8 cellular contexts compared by ENCODE assay signal in the genomic region with DNA sequence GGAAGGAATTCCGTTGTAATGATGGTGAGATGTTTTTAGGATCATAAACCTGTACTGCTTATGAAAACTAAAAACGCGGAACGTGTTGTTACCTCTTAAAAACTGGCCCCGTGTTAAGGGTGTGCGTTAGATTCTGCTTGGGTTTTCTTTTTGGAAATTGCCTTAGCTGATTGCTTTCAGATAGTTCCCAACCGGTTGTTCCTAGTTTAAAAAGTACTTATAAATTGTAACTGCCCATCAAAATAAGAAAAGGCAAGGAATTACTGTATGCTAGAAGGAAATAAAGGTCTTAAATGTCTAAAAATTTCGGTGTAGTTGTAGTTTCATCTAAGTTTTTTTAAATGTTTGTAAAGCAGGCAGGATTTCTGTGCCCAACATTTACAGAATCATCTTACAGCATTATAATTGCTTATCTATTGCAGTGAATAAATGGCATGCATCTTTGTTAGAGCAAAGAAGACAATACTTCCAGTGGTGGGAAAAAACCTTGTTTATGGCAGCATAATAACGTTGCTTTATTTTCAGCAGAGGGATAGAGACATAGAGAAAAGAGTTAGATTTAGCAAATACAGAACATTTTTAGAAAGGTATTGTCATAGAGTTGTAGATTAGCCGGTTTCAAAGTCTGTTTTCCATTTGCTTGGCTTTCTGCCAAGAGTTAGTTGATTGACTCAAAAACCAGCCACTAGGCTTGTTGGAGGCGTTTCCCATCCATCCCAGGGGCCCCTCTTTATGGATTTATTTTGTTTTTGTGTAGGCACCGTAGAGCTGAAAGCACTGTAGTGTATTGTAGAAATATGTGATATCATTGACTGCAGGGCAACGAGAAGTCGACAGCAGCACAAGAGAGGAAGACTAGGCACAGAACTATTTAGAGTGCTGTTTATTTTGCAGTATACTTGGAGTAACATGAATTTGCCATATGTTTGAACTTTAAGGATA. TPM values are rescaled to one million over a fixed set of nuclear protein-coding genes. Genes with fewer than 3 reads are reported as not detected.
DNase-seq lines count a peak whose midpoint lies in the region; ATAC-seq and TF ChIP-seq lines count a peak whose summit lies in the region.

No MANE protein-coding gene starts in this region.

- no peaks in the 10 kb centered on the region for H3K9me3 Mint-ChIP-seq in endodermal cell

- in situ Hi-C loops in ACHN (cut with HindIII; ENCODE audit: low pct_ligation_motif_present, low pct_unique_long_range_greater_than_20kb, low sequenced_read_pairs) (no loop called here), GM13977 (cut with MboI; ENCODE audit: low pct_unique_long_range_greater_than_20kb, low sequenced_read_pairs, unreplicated experiment) (no loop called here)

- no peaks in the 10 kb centered on the region for H3K36me3 Mint-ChIP-seq in endodermal cell (ENCODE audit: low read depth)

- TF ChIP-seq CTCF in GM13977 (IDR thresholded peaks at IDR 0.05; ENCODE audit: extremely low read depth, insufficient read depth, missing control alignments) (no peak), endodermal cell (conservative IDR thresholded peaks at IDR 0.05) (no peak)

- H2BK15ac ChIP-seq in mesenchymal stem cell (ENCODE audit: low read depth, poor library complexity, severe bottlenecking), result no peak overlapping the region

- no peak overlapping the region for H2AFZ ChIP-seq in mesenchymal stem cell (ENCODE audit: low read depth, low read length)

- no peak overlapping the region for H2BK5ac ChIP-seq in mesenchymal stem cell (ENCODE audit: low read depth, low read length, poor library complexity, severe bottlenecking)

- DNase-seq in ACHN, result peak; percentile 84
- DNase-seq in GM13977 (ENCODE audit: low spot score), result peak; percentile 52
- peak; percentile 10 for DNase-seq in NCI-H2196 treated with DMSO at 0.1 percent for 48 hours (lab: John Stamatoyannopoulos, UW; ENCODE audit: unreplicated experiment)
- DNase-seq in activated CD4-positive, alpha-beta T cell treated with anti-CD3 and anti-CD28 coated beads for 4 hours, result peak; percentile 31 to 40
- DNase-seq in endodermal cell, result peak; percentile 88
- peak; percentile 85 for DNase-seq in mesenchymal stem cell
- peak; percentile 3 for DNase-seq in stimulated activated naive CD4-positive, alpha-beta T cell treated with Interleukin-2 at 50 U/mL for 16 hours (lab: John Stamatoyannopoulos, UW)

- peaks cover 3% of the 10 kb centered on the region for H3K27me3 Mint-ChIP-seq in endodermal cell (ENCODE audit: insufficient read depth)

- H3K79me1 ChIP-seq in mesenchymal stem cell (replicated peaks; ENCODE audit: low read length, poor library complexity, severe bottlenecking), result no peaks in the 10 kb centered on the region

- H2BK12ac ChIP-seq in mesenchymal stem cell (ENCODE audit: low read length in 2 of 2), result no peak overlapping the region

- no peaks in the 10 kb centered on the region for H3K36me3 ChIP-seq in endodermal cell (ENCODE audit: control insufficient read depth, insufficient read depth, low read length)
- H3K36me3 ChIP-seq in mesenchymal stem cell (ENCODE audit: control insufficient read depth in 1 of 2, insufficient read depth in 2 of 2, low read depth in 1 of 2, low read length in 2 of 2), result no peaks in the 10 kb centered on the region

- ATAC-seq in esophagus mucosa, result no peak

- peak overlapping the region; percentile 90 for H3K27ac Mint-ChIP-seq in endodermal cell

- no peak overlapping the region for H4K91ac ChIP-seq in mesenchymal stem cell (ENCODE audit: low read length)

- H3K27me3 ChIP-seq in endodermal cell (ENCODE audit: control insufficient read depth, insufficient read depth, low read length, poor library complexity, severe bottlenecking) (no peaks in the 10 kb centered on the region), mesenchymal stem cell (ENCODE audit: control insufficient read depth in 1 of 2, insufficient read depth in 1 of 2, low read length in 2 of 2) (no peaks in the 10 kb centered on the region)

- H2BK120ac ChIP-seq in mesenchymal stem cell (ENCODE audit: low read depth, low read length), result no peak overlapping the region

- peak overlapping the region; percentile 86 for H3K4me3 Mint-ChIP-seq in endodermal cell

- H3K4me3 ChIP-seq in endodermal cell (ENCODE audit: low read length) (peak overlapping the region; percentile 99), mesenchymal stem cell (ENCODE audit: insufficient read depth in 1 of 2, low read depth in 1 of 2, low read length in 2 of 2) (peak overlapping the region; percentile 98 to 99)

- H3K14ac ChIP-seq in mesenchymal stem cell (ENCODE audit: low read length in 2 of 2), result no peak overlapping the region

- H2AK5ac ChIP-seq in mesenchymal stem cell (ENCODE audit: low read length, severe bottlenecking), result no peak overlapping the region

- peaks cover 16% of the 10 kb centered on the region for H3K4me1 Mint-ChIP-seq in endodermal cell

- no peak overlapping the region for H3K4ac ChIP-seq in mesenchymal stem cell (ENCODE audit: low read depth in 1 of 2, low read length in 2 of 2)

- no peak overlapping the region for H3K27ac ChIP-seq in endodermal cell (ENCODE audit: low read depth, low read length)
- H3K27ac ChIP-seq in mesenchymal stem cell (ENCODE audit: low read length, poor library complexity, severe bottlenecking), result peak overlapping the region; percentile 69

- H3K4me1 ChIP-seq in endodermal cell (ENCODE audit: control insufficient read depth, insufficient read depth, low read length), result no peaks in the 10 kb centered on the region
- peaks cover 10% of the 10 kb centered on the region for H3K4me1 ChIP-seq in mesenchymal stem cell (ENCODE audit: control insufficient read depth, insufficient read depth, low read depth, low read length)

- H3K18ac ChIP-seq in mesenchymal stem cell (ENCODE audit: low read depth in 1 of 2, low read length in 2 of 2), result no peak overlapping the region

- peak overlapping the region; percentile 88 for H3K9ac ChIP-seq in endodermal cell (ENCODE audit: extremely low read depth, low read length, poor library complexity, severe bottlenecking)
- H3K9ac ChIP-seq in mesenchymal stem cell (ENCODE audit: low read length), result peak overlapping the region; percentile 94

- H4K8ac ChIP-seq in mesenchymal stem cell (ENCODE audit: low read length), result no peak overlapping the region

- peak overlapping the region; percentile 69 for H3K4me2 ChIP-seq in mesenchymal stem cell (ENCODE audit: low read length, poor library complexity, severe bottlenecking)

- no peak overlapping the region for H3K23ac ChIP-seq in mesenchymal stem cell (ENCODE audit: low read length in 2 of 2)

- 0 to 2% methylated on average over 7 to 14 of the region's 14 CpGs for WGBS in endodermal cell (ENCODE audit: insufficient coverage in 1 of 2, insufficient read length in 1 of 2), 2 experiments
- WGBS in mesenchymal stem cell, result under 1% methylated on average over 12 of the region's 14 CpGs

- H3K9me3 ChIP-seq in endodermal cell (ENCODE audit: control insufficient read depth, low read length) (no peaks in the 10 kb centered on the region), mesenchymal stem cell (ENCODE audit: control insufficient read depth, low read length) (no peaks in the 10 kb centered on the region)

RNA-seq across cellular contexts. Expression of a gene that starts 1.7 kb away (rescaled TPM):
- total RNA-seq in endodermal cell (10 to 100 TPM in 1 of 2 donors, 1 to 10 TPM in 1; 9.4 to 13.0 TPM), esophagus mucosa (9.5 TPM)
- polyA plus RNA-seq in endodermal cell (2013, experiment 1 of 2), result 16.7 TPM
- polyA plus RNA-seq in endodermal cell (2013, experiment 2 of 2), result 14.9 TPM
- polyA plus RNA-seq in mesenchymal stem cell (2013, experiment 1 of 2), result 10.7 TPM
- polyA plus RNA-seq in mesenchymal stem cell (2013, experiment 2 of 2), result 10.7 TPM

Comparison
In these comparisons a context has a peak if more than half of its experiments do, and no peak if none do; other contexts are left out.
1. DNase-seq: peak in every context shown above with its lines; median percentile 88 in endodermal cell; 85 in mesenchymal stem cell; 84 in ACHN; 52 in GM13977; 36 in activated CD4-positive, alpha-beta T cell treated with anti-CD3 and anti-CD28 coated beads for 4 hours; 10 in NCI-H2196 treated with DMSO at 0.1 percent for 48 hours; 3 in stimulated activated naive CD4-positive, alpha-beta T cell treated with Interleukin-2 at 50 U/mL for 16 hours.